In the genomic region with DNA sequence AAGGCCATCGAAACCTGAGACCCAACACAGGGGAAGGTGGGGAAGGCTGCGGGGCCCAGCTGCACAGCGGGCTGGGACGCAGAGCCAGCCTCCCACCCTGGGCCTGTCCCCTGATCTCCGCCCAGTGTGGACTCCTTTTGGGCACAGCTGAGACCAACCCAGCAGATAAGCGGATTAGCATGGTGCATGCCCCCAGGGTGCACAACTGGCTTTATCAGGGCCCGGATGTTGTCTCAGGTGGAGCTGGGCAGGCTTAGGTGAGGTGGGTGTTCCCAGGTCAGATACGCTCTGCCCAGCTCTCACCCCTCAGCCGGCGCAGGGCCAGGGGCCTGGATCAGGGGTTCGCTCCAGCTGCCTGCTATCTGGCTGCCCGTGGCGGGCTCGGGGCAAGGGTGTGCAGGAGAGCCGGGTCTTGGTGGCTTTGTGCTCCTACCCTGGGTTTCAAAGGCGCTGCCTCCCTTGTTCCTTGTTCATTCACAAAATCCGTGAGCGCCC, we compare ENCODE assay signal across 1 cellular context.
TF ChIP-seq lines count a peak whose summit lies in the region.

No MANE protein-coding gene starts in this region.

TF ChIP-seq in GM23338, 12 proteins besides CTCF, POLR2A, EP300 and RAD21 (continued from another document):
- TF ChIP-seq, protein P1, sequence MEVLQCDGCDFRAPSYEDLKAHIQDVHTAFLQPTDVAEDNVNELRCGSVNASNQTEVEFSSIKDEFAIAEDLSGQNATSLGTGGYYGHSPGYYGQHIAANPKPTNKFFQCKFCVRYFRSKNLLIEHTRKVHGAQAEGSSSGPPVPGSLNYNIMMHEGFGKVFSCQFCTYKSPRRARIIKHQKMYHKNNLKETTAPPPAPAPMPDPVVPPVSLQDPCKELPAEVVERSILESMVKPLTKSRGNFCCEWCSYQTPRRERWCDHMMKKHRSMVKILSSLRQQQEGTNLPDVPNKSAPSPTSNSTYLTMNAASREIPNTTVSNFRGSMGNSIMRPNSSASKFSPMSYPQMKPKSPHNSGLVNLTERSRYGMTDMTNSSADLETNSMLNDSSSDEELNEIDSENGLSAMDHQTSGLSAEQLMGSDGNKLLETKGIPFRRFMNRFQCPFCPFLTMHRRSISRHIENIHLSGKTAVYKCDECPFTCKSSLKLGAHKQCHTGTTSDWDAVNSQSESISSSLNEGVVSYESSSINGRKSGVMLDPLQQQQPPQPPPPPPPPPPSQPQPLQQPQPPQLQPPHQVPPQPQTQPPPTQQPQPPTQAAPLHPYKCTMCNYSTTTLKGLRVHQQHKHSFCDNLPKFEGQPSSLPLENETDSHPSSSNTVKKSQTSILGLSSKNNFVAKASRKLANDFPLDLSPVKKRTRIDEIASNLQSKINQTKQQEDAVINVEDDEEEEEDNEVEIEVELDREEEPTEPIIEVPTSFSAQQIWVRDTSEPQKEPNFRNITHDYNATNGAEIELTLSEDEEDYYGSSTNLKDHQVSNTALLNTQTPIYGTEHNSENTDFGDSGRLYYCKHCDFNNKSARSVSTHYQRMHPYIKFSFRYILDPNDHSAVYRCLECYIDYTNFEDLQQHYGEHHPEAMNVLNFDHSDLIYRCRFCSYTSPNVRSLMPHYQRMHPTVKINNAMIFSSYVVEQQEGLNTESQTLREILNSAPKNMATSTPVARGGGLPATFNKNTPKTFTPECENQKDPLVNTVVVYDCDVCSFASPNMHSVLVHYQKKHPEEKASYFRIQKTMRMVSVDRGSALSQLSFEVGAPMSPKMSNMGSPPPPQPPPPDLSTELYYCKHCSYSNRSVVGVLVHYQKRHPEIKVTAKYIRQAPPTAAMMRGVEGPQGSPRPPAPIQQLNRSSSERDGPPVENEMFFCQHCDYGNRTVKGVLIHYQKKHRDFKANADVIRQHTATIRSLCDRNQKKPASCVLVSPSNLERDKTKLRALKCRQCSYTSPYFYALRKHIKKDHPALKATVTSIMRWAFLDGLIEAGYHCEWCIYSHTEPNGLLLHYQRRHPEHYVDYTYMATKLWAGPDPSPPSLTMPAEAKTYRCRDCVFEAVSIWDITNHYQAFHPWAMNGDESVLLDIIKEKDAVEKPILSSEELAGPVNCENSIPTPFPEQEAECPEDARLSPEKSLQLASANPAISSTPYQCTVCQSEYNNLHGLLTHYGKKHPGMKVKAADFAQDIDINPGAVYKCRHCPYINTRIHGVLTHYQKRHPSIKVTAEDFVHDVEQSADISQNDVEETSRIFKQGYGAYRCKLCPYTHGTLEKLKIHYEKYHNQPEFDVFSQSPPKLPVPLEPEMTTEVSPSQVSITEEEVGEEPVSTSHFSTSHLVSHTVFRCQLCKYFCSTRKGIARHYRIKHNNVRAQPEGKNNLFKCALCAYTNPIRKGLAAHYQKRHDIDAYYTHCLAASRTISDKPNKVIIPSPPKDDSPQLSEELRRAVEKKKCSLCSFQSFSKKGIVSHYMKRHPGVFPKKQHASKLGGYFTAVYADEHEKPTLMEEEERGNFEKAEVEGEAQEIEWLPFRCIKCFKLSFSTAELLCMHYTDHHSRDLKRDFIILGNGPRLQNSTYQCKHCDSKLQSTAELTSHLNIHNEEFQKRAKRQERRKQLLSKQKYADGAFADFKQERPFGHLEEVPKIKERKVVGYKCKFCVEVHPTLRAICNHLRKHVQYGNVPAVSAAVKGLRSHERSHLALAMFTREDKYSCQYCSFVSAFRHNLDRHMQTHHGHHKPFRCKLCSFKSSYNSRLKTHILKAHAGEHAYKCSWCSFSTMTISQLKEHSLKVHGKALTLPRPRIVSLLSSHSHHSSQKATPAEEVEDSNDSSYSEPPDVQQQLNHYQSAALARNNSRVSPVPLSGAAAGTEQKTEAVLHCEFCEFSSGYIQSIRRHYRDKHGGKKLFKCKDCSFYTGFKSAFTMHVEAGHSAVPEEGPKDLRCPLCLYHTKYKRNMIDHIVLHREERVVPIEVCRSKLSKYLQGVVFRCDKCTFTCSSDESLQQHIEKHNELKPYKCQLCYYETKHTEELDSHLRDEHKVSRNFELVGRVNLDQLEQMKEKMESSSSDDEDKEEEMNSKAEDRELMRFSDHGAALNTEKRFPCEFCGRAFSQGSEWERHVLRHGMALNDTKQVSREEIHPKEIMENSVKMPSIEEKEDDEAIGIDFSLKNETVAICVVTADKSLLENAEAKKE (CRISPR knock-in tag; IDR thresholded peaks at IDR 0.05) = no peak
- TF ChIP-seq CREB1 (CRISPR knock-in tag; IDR thresholded peaks at IDR 0.05; ENCODE audit: low read depth) = no peak
- no peak for TF ChIP-seq POLR2AphosphoS5 (IDR thresholded peaks at IDR 0.05; ENCODE audit: low read depth)
- TF ChIP-seq EZH2 (IDR thresholded peaks at IDR 0.05; ENCODE audit: low read depth, unreplicated experiment) = no peak
- TF ChIP-seq STAT1 (IDR thresholded peaks at IDR 0.05; ENCODE audit: unreplicated experiment) = no peak
- TF ChIP-seq, protein P2, sequence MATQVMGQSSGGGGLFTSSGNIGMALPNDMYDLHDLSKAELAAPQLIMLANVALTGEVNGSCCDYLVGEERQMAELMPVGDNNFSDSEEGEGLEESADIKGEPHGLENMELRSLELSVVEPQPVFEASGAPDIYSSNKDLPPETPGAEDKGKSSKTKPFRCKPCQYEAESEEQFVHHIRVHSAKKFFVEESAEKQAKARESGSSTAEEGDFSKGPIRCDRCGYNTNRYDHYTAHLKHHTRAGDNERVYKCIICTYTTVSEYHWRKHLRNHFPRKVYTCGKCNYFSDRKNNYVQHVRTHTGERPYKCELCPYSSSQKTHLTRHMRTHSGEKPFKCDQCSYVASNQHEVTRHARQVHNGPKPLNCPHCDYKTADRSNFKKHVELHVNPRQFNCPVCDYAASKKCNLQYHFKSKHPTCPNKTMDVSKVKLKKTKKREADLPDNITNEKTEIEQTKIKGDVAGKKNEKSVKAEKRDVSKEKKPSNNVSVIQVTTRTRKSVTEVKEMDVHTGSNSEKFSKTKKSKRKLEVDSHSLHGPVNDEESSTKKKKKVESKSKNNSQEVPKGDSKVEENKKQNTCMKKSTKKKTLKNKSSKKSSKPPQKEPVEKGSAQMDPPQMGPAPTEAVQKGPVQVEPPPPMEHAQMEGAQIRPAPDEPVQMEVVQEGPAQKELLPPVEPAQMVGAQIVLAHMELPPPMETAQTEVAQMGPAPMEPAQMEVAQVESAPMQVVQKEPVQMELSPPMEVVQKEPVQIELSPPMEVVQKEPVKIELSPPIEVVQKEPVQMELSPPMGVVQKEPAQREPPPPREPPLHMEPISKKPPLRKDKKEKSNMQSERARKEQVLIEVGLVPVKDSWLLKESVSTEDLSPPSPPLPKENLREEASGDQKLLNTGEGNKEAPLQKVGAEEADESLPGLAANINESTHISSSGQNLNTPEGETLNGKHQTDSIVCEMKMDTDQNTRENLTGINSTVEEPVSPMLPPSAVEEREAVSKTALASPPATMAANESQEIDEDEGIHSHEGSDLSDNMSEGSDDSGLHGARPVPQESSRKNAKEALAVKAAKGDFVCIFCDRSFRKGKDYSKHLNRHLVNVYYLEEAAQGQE (IDR thresholded peaks at IDR 0.05; ENCODE audit: unreplicated experiment) = no peak
